Comparison of ENCODE assay signal across 1 cellular context in genomic region chr1:6026095-6026809, GRCh38.
TF ChIP-seq lines count a peak whose summit lies in the region.

No MANE protein-coding gene starts in this region.

TF ChIP-seq in HepG2, 621 proteins besides CTCF, POLR2A, EP300 and RAD21 (continued from another document and continues in another):
- TF ChIP-seq DMTF1 (CRISPR knock-in tag; IDR thresholded peaks at IDR 0.05) (no peak), ZEB1 (IDR thresholded peaks at IDR 0.05; ENCODE audit: insufficient replicate concordance, low read depth) (no peak), MED1 (CRISPR knock-in tag; IDR thresholded peaks at IDR 0.05) (peak; percentile 70), ZNF407 (CRISPR knock-in tag; IDR thresholded peaks at IDR 0.05; ENCODE audit: not compliant biosample characterization) (no peak), RFXAP (CRISPR knock-in tag; IDR thresholded peaks at IDR 0.05; ENCODE audit: borderline replicate concordance) (peak; percentile 76; the same call in 1 of the 2 replicates), ISL2 (CRISPR knock-in tag; IDR thresholded peaks at IDR 0.05) (no peak), HMG20A (CRISPR knock-in tag; IDR thresholded peaks at IDR 0.05; ENCODE audit: borderline replicate concordance) (no peak), ELF1 (CRISPR knock-in tag; IDR thresholded peaks at IDR 0.05) (peak; percentile 63), ZNF121 (CRISPR knock-in tag; IDR thresholded peaks at IDR 0.05) (peak; percentile 44; the same call in 1 of the 2 replicates), U2AF2 (IDR thresholded peaks at IDR 0.05; ENCODE audit: low read depth, low read length) (no peak), PAF1 (CRISPR knock-in tag; IDR thresholded peaks at IDR 0.05) (no peak), MEIS2 (CRISPR knock-in tag; IDR thresholded peaks at IDR 0.05) (no peak; the same call in 1 of the 2 replicates), PTBP1 (IDR thresholded peaks at IDR 0.05; ENCODE audit: low read depth, low read length, poor library complexity, severe bottlenecking) (no peak), ZNF263 (CRISPR knock-in tag; IDR thresholded peaks at IDR 0.05) (peak; percentile 66), ARHGAP35 (CRISPR knock-in tag; IDR thresholded peaks at IDR 0.05; ENCODE audit: borderline replicate concordance) (0 out of 2 replicates have a peak, but pooled peaks have one; percentile 31), NR3C1 (CRISPR knock-in tag; IDR thresholded peaks at IDR 0.05) (no peak), THRA (CRISPR knock-in tag; IDR thresholded peaks at IDR 0.05; ENCODE audit: borderline replicate concordance) (peak; percentile 71), NRL (CRISPR knock-in tag; IDR thresholded peaks at IDR 0.05; ENCODE audit: borderline replicate concordance) (peak; percentile 83; the same call in 1 of the 2 replicates), WIZ (CRISPR knock-in tag; IDR thresholded peaks at IDR 0.05) (no peak), ZNF773 (CRISPR knock-in tag; IDR thresholded peaks at IDR 0.05; ENCODE audit: borderline replicate concordance) (peak; percentile 75; the same call in 1 of the 2 replicates), ZNF75D (CRISPR knock-in tag; IDR thresholded peaks at IDR 0.05; ENCODE audit: borderline replicate concordance) (no peak), KAT2B (IDR thresholded peaks at IDR 0.05; ENCODE audit: borderline replicate concordance, low read depth, low read length) (no peak), KDM4B (CRISPR knock-in tag; IDR thresholded peaks at IDR 0.05) (peak; percentile 38; the same call in 1 of the 2 replicates), RARA (CRISPR knock-in tag; IDR thresholded peaks at IDR 0.05) (peak; percentile 56), POLR2G (IDR thresholded peaks at IDR 0.05; ENCODE audit: low read depth, low read length) (peak; percentile 77), ZNF766 (CRISPR knock-in tag; IDR thresholded peaks at IDR 0.05; ENCODE audit: borderline replicate concordance) (peak; percentile 70; the same call in 1 of the 2 replicates), ZGPAT (CRISPR knock-in tag; IDR thresholded peaks at IDR 0.05) (peak; percentile 77; the same call in 1 of the 2 replicates), HMGA1 (CRISPR knock-in tag; conservative IDR thresholded peaks at IDR 0.05) (no peak), ZNF605 (CRISPR knock-in tag; IDR thresholded peaks at IDR 0.05) (peak; percentile 65), DNMT3B (CRISPR knock-in tag; conservative IDR thresholded peaks at IDR 0.05) (0 out of 2 replicates have a peak, but pooled peaks have one; percentile 34), MYC (CRISPR knock-in tag; IDR thresholded peaks at IDR 0.05; ENCODE audit: borderline replicate concordance) (peak; percentile 91), PAX8 (CRISPR knock-in tag; IDR thresholded peaks at IDR 0.05; ENCODE audit: borderline replicate concordance) (no peak), ZNF615 (CRISPR knock-in tag; IDR thresholded peaks at IDR 0.05; ENCODE audit: borderline replicate concordance) (no peak), U2AF1 (optimal IDR thresholded peaks at IDR 0.05; ENCODE audit: low read depth, low read length) (no peak), YY1 (IDR thresholded peaks at IDR 0.05; ENCODE audit: insufficient read depth, insufficient replicate concordance, low read depth, low read length) (no peak), ARID5B (CRISPR knock-in tag; IDR thresholded peaks at IDR 0.05) (peak; percentile 53; the same call in 1 of the 2 replicates), KDM3A (CRISPR knock-in tag; IDR thresholded peaks at IDR 0.05; ENCODE audit: low read depth) (no peak), SP2 (CRISPR knock-in tag; IDR thresholded peaks at IDR 0.05) (no peak), ZNF839 (CRISPR knock-in tag; IDR thresholded peaks at IDR 0.05; ENCODE audit: borderline replicate concordance) (no peak), PCBP2 (optimal IDR thresholded peaks at IDR 0.05; ENCODE audit: low read depth, low read length, poor library complexity, severe bottlenecking) (no peak), ZNF547 (CRISPR knock-in tag; IDR thresholded peaks at IDR 0.05) (0 out of 2 replicates have a peak, but pooled peaks have one; percentile 22), NR2F2 (IDR thresholded peaks at IDR 0.05; ENCODE audit: borderline replicate concordance, low read depth) (no peak), PATZ1 (CRISPR knock-in tag; IDR thresholded peaks at IDR 0.05) (0 out of 2 replicates have a peak, but pooled peaks have one; percentile 42)
